8 cellular contexts compared by ENCODE assay signal in genomic region chr12:55707841-55708694, GRCh38. TPM values are rescaled to one million over a fixed set of nuclear protein-coding genes. Genes with fewer than 3 reads are reported as not detected.
DNase-seq lines count a peak whose midpoint lies in the region; ATAC-seq lines count a peak whose summit lies in the region.

A gene with protein sequence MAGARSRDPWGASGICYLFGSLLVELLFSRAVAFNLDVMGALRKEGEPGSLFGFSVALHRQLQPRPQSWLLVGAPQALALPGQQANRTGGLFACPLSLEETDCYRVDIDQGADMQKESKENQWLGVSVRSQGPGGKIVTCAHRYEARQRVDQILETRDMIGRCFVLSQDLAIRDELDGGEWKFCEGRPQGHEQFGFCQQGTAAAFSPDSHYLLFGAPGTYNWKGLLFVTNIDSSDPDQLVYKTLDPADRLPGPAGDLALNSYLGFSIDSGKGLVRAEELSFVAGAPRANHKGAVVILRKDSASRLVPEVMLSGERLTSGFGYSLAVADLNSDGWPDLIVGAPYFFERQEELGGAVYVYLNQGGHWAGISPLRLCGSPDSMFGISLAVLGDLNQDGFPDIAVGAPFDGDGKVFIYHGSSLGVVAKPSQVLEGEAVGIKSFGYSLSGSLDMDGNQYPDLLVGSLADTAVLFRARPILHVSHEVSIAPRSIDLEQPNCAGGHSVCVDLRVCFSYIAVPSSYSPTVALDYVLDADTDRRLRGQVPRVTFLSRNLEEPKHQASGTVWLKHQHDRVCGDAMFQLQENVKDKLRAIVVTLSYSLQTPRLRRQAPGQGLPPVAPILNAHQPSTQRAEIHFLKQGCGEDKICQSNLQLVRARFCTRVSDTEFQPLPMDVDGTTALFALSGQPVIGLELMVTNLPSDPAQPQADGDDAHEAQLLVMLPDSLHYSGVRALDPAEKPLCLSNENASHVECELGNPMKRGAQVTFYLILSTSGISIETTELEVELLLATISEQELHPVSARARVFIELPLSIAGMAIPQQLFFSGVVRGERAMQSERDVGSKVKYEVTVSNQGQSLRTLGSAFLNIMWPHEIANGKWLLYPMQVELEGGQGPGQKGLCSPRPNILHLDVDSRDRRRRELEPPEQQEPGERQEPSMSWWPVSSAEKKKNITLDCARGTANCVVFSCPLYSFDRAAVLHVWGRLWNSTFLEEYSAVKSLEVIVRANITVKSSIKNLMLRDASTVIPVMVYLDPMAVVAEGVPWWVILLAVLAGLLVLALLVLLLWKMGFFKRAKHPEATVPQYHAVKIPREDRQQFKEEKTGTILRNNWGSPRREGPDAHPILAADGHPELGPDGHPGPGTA (minus strand): TSS chr12:55707904. CDS start chr12:55707682, 222 bp downstream.

- ATAC-seq in HG03442 (IDR thresholded peaks at IDR 0.05; ENCODE audit: unreplicated experiment): peak; percentile 56
- peak; percentile 51 to 69 for ATAC-seq in left cardiac atrium
- no peak for ATAC-seq in GM19467 (IDR thresholded peaks at IDR 0.05; ENCODE audit: unreplicated experiment)

- intact Hi-C loops in left cardiac atrium (cut with DNase I): no loop called here
- intact Hi-C loops in posterior vena cava (cut with DNase I): loop anchor here in 1 of 2 donors (5.0 kb wide), 1 partner anchor 1446 kb away; no protein-coding TSS in a partner anchor

- H3K4me1 ChIP-seq in ES-I3 (ENCODE audit: insufficient read depth, low read length): no peaks in the 10 kb centered on the region

- no peaks in the 10 kb centered on the region for H3K9me3 ChIP-seq in ES-I3 (ENCODE audit: control insufficient read depth, insufficient read depth, low read length)

- in situ Hi-C loops in SK-MEL-5 (cut with HindIII; ENCODE audit: low pct_unique_long_range_greater_than_20kb, low sequenced_read_pairs): no loop called here

- no peaks in the 10 kb centered on the region for H3K36me3 ChIP-seq in ES-I3 (ENCODE audit: insufficient read depth, low read length)

- H3K9ac ChIP-seq in ES-I3 (ENCODE audit: low read depth, low read length): peak within 1 kb of the TSS; percentile 75

- DNase-seq in SK-MEL-5 (ENCODE audit: low read depth, low spot score) (peak; percentile 60), left cardiac atrium (peak; percentile 82), posterior vena cava (ENCODE audit: low spot score) (peak; percentile 92), dedifferentiated amniotic fluid mesenchymal stem cell (ENCODE audit: extremely low spot score) (no peak)
- DNase-seq in activated naive CD8-positive, alpha-beta T cell treated with anti-CD3 and anti-CD28 coated beads, Interleukin-2, amount 50 U/mL, for 16 hours (ENCODE audit: low read depth, low spot score): peak; percentile 25

RNA-seq across cellular contexts. Expression of the gene that starts here (rescaled TPM):
- total RNA-seq in SK-MEL-5 (2014; rRNA removed; shearing (Covaris generic)): 60.5 and 65.4 TPM in 2 replicates
- 73.5 and 89.6 TPM in 2 replicates for polyA plus RNA-seq in SK-MEL-5 (2015; cell fraction: cytosol; rRNA removed)
- 467 and 501 TPM in 2 replicates for polyA plus RNA-seq in SK-MEL-5 (2015; cell fraction: nucleus; rRNA removed)
- total RNA-seq in left cardiac atrium (100 to 1,000 TPM; 395 to 448 TPM), posterior vena cava (100 to 1,000 TPM; 497 to 570 TPM)
